32 cellular contexts compared by ENCODE assay signal in the genomic region with DNA sequence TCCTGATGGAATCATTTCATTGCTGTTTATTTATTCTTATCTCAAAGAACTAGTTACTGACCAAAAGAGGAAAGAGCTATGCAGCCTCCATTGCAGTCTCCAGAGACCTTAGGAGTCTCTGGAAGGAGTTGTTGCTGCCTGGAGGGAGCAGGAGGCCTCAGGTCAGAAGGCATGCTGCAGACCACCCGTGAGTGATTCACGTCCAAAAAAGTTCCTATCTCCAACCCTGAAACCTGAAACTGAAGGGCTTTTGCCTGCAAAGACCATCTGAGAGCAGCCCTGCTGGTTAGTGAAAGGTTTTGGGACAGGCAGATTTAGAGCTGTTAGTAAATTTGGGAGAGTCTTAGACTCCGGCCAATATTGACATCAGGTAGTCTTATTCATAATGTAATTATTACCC. TPM values are rescaled to one million over a fixed set of nuclear protein-coding genes. Genes with fewer than 3 reads are reported as not detected.
"Had no signal": no experiment of that assay in that cellular context is flagged by ENCODE, and none has a peak within 500 bp of the region (broad histone marks: within the 10 kb centered on the region; RNA-seq: fewer than 3 reads in every experiment).

No MANE protein-coding gene starts in this region.

- H3K36me3 Mint-ChIP-seq: immature natural killer cell; naive thymus-derived CD8-positive, alpha-beta T cell; stimulated activated effector memory CD8-positive, alpha-beta T cell treated with anti-CD3 and anti-CD28 coated beads, Interleukin-12 subunit alpha, Interleukin-12 subunit beta, amount 100 ng/mL, for 72 hours; type B pancreatic cell had no signal

- H3K4me3 ChIP-seq: esophagus squamous epithelium, lung, prostate gland, right atrium auricular region, smooth muscle cell, stomach, testis, tibial artery had no signal

- H3K9me3 ChIP-seq: esophagus squamous epithelium, prostate gland, right atrium auricular region, stomach, testis, tibial artery had no signal

- H3K27ac ChIP-seq: esophagus squamous epithelium, prostate gland, right atrium auricular region, stomach, testis, tibial artery had no signal

- H3K4me1 ChIP-seq: esophagus squamous epithelium, prostate gland, right atrium auricular region, stomach, testis, tibial artery had no signal

- H3K4me1 Mint-ChIP-seq: immature natural killer cell; memory B cell; naive thymus-derived CD8-positive, alpha-beta T cell; neural crest cell; stimulated activated effector memory CD8-positive, alpha-beta T cell treated with anti-CD3 and anti-CD28 coated beads, Interleukin-12 subunit alpha, Interleukin-12 subunit beta, amount 100 ng/mL, for 72 hours had no signal

- H3K27me3 ChIP-seq: esophagus squamous epithelium, right atrium auricular region, stomach, testis, tibial artery had no signal

- H3K36me3 ChIP-seq: esophagus squamous epithelium, prostate gland, right atrium auricular region, stomach, tibial artery had no signal

- ATAC-seq: effector memory CD8-positive, alpha-beta T cell; left lobe of liver; naive thymus-derived CD8-positive, alpha-beta T cell; sciatic nerve; stimulated activated effector memory CD8-positive, alpha-beta T cell treated with anti-CD3 and anti-CD28 coated beads, Interleukin-12 subunit alpha, Interleukin-12 subunit beta, amount 100 ng/mL, for 72 hours had no signal

- H3K4me2 ChIP-seq: smooth muscle cell had no signal

- H3K4me3 Mint-ChIP-seq: effector memory CD8-positive, alpha-beta T cell; immature natural killer cell; memory B cell; naive thymus-derived CD8-positive, alpha-beta T cell; neural crest cell; stimulated activated effector memory CD8-positive, alpha-beta T cell treated with anti-CD3 and anti-CD28 coated beads, Interleukin-12 subunit alpha, Interleukin-12 subunit beta, amount 100 ng/mL, for 72 hours; type B pancreatic cell had no signal

- DNase-seq: cerebellar nuclear complex; cortex of kidney; effector memory CD8-positive, alpha-beta T cell; erythroblast; esophagus squamous epithelium; foreskin melanocyte; immature natural killer cell; naive thymus-derived CD8-positive, alpha-beta T cell; stimulated activated CD4-positive, alpha-beta T cell treated with anti-CD3 and anti-CD28 coated beads, Interleukin-12 subunit alpha, Interleukin-12 subunit beta, amount 100 ng/mL, for 4 hours; stimulated activated CD4-positive, alpha-beta T cell treated with anti-CD3 and anti-CD28 coated beads, Interleukin-1b, Interleukin-23, amount 100 ng/mL, for 48 hours; stimulated activated CD4-positive, alpha-beta T cell treated with anti-CD3 and anti-CD28 coated beads, Interleukin-4, amount 100 ng/mL, for 24 hours; stimulated activated naive CD4-positive, alpha-beta T cell treated with Interleukin-2 at 50 U/mL for 16 hours; stomach; testis; tibial artery had no signal

- H3K27ac Mint-ChIP-seq: effector memory CD8-positive, alpha-beta T cell; immature natural killer cell; memory B cell; naive thymus-derived CD8-positive, alpha-beta T cell; stimulated activated effector memory CD8-positive, alpha-beta T cell treated with anti-CD3 and anti-CD28 coated beads, Interleukin-12 subunit alpha, Interleukin-12 subunit beta, amount 100 ng/mL, for 72 hours; type B pancreatic cell had no signal

- H3K9me3 Mint-ChIP-seq: effector memory CD8-positive, alpha-beta T cell; stimulated activated effector memory CD8-positive, alpha-beta T cell treated with anti-CD3 and anti-CD28 coated beads, Interleukin-12 subunit alpha, Interleukin-12 subunit beta, amount 100 ng/mL, for 72 hours had no signal

- H3K27me3 Mint-ChIP-seq: type B pancreatic cell had no signal

RNA-seq across cellular contexts. Expression of a gene that starts 29.1 kb away (rescaled TPM):
- total RNA-seq: cardiac septum; dermis microvascular lymphatic vessel endothelial cell; esophagus squamous epithelium; left lobe of liver; myocyte; naive thymus-derived CD8-positive, alpha-beta T cell; neural crest cell; osteoblast; right atrium auricular region; sciatic nerve; smooth muscle cell; stomach had no signal
- polyA plus RNA-seq: immature natural killer cell; keratinocyte; liver; naive thymus-derived CD8-positive, alpha-beta T cell; smooth muscle cell; stomach; urinary bladder had no signal

RNA-seq across cellular contexts. Expression of a gene that starts 47.2 kb away (rescaled TPM):
- total RNA-seq: myocyte had no signal
